Comparison of ENCODE assay signal across 1 cellular context in the genomic region with DNA sequence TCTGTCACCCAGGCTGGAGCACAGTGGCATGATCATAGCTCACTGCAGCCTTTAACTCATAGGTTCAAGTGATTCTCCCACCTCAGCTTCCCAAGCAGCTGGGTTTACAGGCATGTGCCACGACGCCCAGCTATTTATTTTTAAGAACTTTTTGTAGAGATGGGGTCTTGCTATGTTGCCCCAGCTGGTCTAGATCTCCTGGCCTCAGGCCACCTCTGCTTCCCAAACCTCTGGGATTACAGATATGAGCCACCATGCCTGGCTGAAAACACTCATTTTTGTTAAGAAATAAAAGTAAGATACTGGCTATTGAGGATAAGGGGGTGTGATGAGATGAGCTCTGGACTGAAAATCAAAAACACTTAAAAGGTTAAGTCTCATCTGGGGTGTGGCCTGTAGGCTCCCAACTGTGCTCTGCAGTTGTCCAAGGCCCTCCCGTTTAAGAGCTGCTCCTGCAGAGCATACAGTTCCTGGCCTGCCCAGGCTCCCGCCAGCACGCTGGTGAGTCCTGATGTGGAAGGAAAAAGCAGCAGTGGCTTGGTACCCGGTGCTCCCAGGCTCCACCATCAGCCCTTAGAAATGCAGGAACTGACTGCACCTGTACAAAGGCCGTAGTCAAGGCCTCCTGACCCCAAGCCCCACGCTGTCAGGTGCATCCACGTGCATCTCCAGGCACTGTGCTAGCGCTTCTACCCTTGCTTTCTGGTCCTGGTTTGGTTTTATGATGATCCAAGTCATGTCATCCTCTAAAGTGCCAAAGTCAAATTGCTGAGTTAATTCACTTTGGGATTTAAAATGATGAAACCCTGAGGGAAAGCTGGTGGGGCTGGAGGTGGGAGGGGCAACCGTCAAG.
TF ChIP-seq lines count a peak whose summit lies in the region.

No MANE protein-coding gene starts in this region.

TF ChIP-seq in GM23338, 12 proteins besides CTCF, POLR2A, EP300 and RAD21 (continued from another document):
- TF ChIP-seq, protein P1, sequence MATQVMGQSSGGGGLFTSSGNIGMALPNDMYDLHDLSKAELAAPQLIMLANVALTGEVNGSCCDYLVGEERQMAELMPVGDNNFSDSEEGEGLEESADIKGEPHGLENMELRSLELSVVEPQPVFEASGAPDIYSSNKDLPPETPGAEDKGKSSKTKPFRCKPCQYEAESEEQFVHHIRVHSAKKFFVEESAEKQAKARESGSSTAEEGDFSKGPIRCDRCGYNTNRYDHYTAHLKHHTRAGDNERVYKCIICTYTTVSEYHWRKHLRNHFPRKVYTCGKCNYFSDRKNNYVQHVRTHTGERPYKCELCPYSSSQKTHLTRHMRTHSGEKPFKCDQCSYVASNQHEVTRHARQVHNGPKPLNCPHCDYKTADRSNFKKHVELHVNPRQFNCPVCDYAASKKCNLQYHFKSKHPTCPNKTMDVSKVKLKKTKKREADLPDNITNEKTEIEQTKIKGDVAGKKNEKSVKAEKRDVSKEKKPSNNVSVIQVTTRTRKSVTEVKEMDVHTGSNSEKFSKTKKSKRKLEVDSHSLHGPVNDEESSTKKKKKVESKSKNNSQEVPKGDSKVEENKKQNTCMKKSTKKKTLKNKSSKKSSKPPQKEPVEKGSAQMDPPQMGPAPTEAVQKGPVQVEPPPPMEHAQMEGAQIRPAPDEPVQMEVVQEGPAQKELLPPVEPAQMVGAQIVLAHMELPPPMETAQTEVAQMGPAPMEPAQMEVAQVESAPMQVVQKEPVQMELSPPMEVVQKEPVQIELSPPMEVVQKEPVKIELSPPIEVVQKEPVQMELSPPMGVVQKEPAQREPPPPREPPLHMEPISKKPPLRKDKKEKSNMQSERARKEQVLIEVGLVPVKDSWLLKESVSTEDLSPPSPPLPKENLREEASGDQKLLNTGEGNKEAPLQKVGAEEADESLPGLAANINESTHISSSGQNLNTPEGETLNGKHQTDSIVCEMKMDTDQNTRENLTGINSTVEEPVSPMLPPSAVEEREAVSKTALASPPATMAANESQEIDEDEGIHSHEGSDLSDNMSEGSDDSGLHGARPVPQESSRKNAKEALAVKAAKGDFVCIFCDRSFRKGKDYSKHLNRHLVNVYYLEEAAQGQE (IDR thresholded peaks at IDR 0.05; ENCODE audit: unreplicated experiment), result no peak
- TF ChIP-seq NANOG (IDR thresholded peaks at IDR 0.05; ENCODE audit: borderline replicate concordance) (no peak), POLR2AphosphoS5 (IDR thresholded peaks at IDR 0.05; ENCODE audit: low read depth) (no peak), STAT1 (IDR thresholded peaks at IDR 0.05; ENCODE audit: unreplicated experiment) (no peak), CREB1 (CRISPR knock-in tag; IDR thresholded peaks at IDR 0.05; ENCODE audit: low read depth) (no peak), ZNF114 (CRISPR knock-in tag; IDR thresholded peaks at IDR 0.05) (no peak), EZH2phosphoT487 (IDR thresholded peaks at IDR 0.05; ENCODE audit: unreplicated experiment) (no peak), JUNB (IDR thresholded peaks at IDR 0.05; ENCODE audit: unreplicated experiment) (no peak), EZH2 (IDR thresholded peaks at IDR 0.05; ENCODE audit: low read depth, unreplicated experiment) (no peak)
- TF ChIP-seq, protein P2, sequence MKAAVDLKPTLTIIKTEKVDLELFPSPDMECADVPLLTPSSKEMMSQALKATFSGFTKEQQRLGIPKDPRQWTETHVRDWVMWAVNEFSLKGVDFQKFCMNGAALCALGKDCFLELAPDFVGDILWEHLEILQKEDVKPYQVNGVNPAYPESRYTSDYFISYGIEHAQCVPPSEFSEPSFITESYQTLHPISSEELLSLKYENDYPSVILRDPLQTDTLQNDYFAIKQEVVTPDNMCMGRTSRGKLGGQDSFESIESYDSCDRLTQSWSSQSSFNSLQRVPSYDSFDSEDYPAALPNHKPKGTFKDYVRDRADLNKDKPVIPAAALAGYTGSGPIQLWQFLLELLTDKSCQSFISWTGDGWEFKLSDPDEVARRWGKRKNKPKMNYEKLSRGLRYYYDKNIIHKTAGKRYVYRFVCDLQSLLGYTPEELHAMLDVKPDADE (IDR thresholded peaks at IDR 0.05), result no peak
- TF ChIP-seq, protein P3, sequence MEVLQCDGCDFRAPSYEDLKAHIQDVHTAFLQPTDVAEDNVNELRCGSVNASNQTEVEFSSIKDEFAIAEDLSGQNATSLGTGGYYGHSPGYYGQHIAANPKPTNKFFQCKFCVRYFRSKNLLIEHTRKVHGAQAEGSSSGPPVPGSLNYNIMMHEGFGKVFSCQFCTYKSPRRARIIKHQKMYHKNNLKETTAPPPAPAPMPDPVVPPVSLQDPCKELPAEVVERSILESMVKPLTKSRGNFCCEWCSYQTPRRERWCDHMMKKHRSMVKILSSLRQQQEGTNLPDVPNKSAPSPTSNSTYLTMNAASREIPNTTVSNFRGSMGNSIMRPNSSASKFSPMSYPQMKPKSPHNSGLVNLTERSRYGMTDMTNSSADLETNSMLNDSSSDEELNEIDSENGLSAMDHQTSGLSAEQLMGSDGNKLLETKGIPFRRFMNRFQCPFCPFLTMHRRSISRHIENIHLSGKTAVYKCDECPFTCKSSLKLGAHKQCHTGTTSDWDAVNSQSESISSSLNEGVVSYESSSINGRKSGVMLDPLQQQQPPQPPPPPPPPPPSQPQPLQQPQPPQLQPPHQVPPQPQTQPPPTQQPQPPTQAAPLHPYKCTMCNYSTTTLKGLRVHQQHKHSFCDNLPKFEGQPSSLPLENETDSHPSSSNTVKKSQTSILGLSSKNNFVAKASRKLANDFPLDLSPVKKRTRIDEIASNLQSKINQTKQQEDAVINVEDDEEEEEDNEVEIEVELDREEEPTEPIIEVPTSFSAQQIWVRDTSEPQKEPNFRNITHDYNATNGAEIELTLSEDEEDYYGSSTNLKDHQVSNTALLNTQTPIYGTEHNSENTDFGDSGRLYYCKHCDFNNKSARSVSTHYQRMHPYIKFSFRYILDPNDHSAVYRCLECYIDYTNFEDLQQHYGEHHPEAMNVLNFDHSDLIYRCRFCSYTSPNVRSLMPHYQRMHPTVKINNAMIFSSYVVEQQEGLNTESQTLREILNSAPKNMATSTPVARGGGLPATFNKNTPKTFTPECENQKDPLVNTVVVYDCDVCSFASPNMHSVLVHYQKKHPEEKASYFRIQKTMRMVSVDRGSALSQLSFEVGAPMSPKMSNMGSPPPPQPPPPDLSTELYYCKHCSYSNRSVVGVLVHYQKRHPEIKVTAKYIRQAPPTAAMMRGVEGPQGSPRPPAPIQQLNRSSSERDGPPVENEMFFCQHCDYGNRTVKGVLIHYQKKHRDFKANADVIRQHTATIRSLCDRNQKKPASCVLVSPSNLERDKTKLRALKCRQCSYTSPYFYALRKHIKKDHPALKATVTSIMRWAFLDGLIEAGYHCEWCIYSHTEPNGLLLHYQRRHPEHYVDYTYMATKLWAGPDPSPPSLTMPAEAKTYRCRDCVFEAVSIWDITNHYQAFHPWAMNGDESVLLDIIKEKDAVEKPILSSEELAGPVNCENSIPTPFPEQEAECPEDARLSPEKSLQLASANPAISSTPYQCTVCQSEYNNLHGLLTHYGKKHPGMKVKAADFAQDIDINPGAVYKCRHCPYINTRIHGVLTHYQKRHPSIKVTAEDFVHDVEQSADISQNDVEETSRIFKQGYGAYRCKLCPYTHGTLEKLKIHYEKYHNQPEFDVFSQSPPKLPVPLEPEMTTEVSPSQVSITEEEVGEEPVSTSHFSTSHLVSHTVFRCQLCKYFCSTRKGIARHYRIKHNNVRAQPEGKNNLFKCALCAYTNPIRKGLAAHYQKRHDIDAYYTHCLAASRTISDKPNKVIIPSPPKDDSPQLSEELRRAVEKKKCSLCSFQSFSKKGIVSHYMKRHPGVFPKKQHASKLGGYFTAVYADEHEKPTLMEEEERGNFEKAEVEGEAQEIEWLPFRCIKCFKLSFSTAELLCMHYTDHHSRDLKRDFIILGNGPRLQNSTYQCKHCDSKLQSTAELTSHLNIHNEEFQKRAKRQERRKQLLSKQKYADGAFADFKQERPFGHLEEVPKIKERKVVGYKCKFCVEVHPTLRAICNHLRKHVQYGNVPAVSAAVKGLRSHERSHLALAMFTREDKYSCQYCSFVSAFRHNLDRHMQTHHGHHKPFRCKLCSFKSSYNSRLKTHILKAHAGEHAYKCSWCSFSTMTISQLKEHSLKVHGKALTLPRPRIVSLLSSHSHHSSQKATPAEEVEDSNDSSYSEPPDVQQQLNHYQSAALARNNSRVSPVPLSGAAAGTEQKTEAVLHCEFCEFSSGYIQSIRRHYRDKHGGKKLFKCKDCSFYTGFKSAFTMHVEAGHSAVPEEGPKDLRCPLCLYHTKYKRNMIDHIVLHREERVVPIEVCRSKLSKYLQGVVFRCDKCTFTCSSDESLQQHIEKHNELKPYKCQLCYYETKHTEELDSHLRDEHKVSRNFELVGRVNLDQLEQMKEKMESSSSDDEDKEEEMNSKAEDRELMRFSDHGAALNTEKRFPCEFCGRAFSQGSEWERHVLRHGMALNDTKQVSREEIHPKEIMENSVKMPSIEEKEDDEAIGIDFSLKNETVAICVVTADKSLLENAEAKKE (CRISPR knock-in tag; IDR thresholded peaks at IDR 0.05), result no peak
